Comparison of ENCODE assay signal across 14 cellular contexts in the genomic region with DNA sequence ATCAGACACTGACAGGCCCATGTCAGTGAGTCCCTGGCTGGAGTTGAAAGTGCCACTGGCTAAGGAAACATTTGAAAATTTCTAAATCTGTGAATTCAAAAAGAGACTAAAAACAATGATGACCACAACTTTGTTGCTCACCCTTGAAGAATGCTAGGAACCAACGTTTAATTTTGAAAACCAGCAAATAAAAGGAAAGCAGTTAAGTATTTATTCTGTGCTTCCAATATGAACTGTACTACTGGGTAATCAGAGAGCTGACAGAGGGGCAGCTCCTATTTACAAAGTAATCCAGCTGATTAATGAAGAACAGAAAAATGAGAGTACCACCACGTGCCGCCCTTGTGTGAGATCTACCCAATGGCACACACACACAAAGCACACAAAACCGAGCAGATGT. TPM values are rescaled to one million over a fixed set of nuclear protein-coding genes. Genes with fewer than 3 reads are reported as not detected.
A peak's percentile ranks its signal among the peaks of the same experiment; 100 is the strongest.
DNase-seq lines count a peak whose midpoint lies in the region; ATAC-seq, FAIRE-seq and TF ChIP-seq lines count a peak whose summit lies in the region.
"Had no signal": no experiment of that assay in that cellular context is flagged by ENCODE, and none has a peak within 500 bp of the region (broad histone marks: within the 10 kb centered on the region; RNA-seq: fewer than 3 reads in every experiment).

No MANE protein-coding gene starts in this region.

- no peaks in the 10 kb centered on the region for H3K36me3 ChIP-seq in GM23248 (ENCODE audit: low read depth)
- no peaks in the 10 kb centered on the region for H3K36me3 ChIP-seq in fibroblast of lung (ENCODE audit: control insufficient read depth, insufficient read depth, low read length)
- H3K36me3 ChIP-seq: left lung had no signal

- peak overlapping the region; percentile 58 for H3K9ac ChIP-seq in GM23248
- H3K9ac ChIP-seq in fibroblast of lung (ENCODE audit: insufficient read depth, low read length), result no peak overlapping the region

- no peaks in the 10 kb centered on the region for H3K9me3 Mint-ChIP-seq in activated T-cell treated with anti-CD3 and anti-CD28 coated beads, Interleukin-2, amount 50 U/mL, for 72 hours
- H3K9me3 Mint-ChIP-seq: activated naive CD8-positive, alpha-beta T cell treated with anti-CD3 and anti-CD28 coated beads, Interleukin-2, amount 10 ng/mL, durations not matched to agents 7 days and 5 days had no signal

- no peaks in the 10 kb centered on the region for H3K4me1 Mint-ChIP-seq in activated T-cell treated with anti-CD3 and anti-CD28 coated beads, Interleukin-2, amount 50 U/mL, for 72 hours (ENCODE audit: low read depth)

- H3K4me2 ChIP-seq in GM23248 (ENCODE audit: unreplicated experiment) (peak overlapping the region; percentile 70), fibroblast of lung (ENCODE audit: extremely low read depth, insufficient read depth, low read length) (peak overlapping the region; percentile 53)

- no peak overlapping the region for H3K4me3 Mint-ChIP-seq in activated T-cell treated with anti-CD3 and anti-CD28 coated beads, Interleukin-2, amount 50 U/mL, for 72 hours
- H3K4me3 Mint-ChIP-seq: activated naive CD8-positive, alpha-beta T cell treated with anti-CD3 and anti-CD28 coated beads, Interleukin-2, amount 10 ng/mL, durations not matched to agents 7 days and 5 days had no signal

- peaks cover 19% of the 10 kb centered on the region for H3K4me1 ChIP-seq in GM23248 (ENCODE audit: insufficient read depth)
- H3K4me1 ChIP-seq in fibroblast of lung (ENCODE audit: control insufficient read depth, extremely low read depth, insufficient read depth, low read length), result peaks cover 7% of the 10 kb centered on the region
- H3K4me1 ChIP-seq: left lung had no signal

- no peak overlapping the region for H3K27ac Mint-ChIP-seq in activated T-cell treated with anti-CD3 and anti-CD28 coated beads, Interleukin-2, amount 50 U/mL, for 72 hours
- H3K27ac Mint-ChIP-seq: activated naive CD8-positive, alpha-beta T cell treated with anti-CD3 and anti-CD28 coated beads, Interleukin-2, amount 10 ng/mL, durations not matched to agents 7 days and 5 days had no signal

- no peak for FAIRE-seq in RCC 7860 (lab: Jason Lieb, UNC)

- peaks cover 22% of the 10 kb centered on the region; the same call in 1 of the 2 replicates for H3F3A ChIP-seq in GM23248 (ENCODE audit: insufficient read depth)

- H3K9me3 ChIP-seq in GM23248 (ENCODE audit: low read depth) (no peaks in the 10 kb centered on the region), fibroblast of lung (ENCODE audit: control insufficient read depth, insufficient read depth, low read depth, low read length) (no peaks in the 10 kb centered on the region)
- H3K9me3 ChIP-seq: left lung had no signal

- H3K27ac ChIP-seq in GM23248 (peak overlapping the region; percentile 76), fibroblast of lung (ENCODE audit: insufficient read depth, low read length) (peak overlapping the region; percentile 55)
- H3K27ac ChIP-seq: dorsolateral prefrontal cortex, left lung had no signal

- H3K27me3 ChIP-seq in GM23248 (replicated peaks; ENCODE audit: insufficient read depth) (no peaks in the 10 kb centered on the region), fibroblast of lung (ENCODE audit: control insufficient read depth, insufficient read depth, low read length) (no peaks in the 10 kb centered on the region)
- H3K27me3 ChIP-seq: dorsolateral prefrontal cortex, left lung had no signal

- TF ChIP-seq CTCF in fibroblast of lung (conservative IDR thresholded peaks at IDR 0.05 in 1 of 2, IDR thresholded peaks at IDR 0.05 in 1 of 2; ENCODE audit: low read depth in 1 of 2, low read length in 2 of 2) (no peak), retinal pigment epithelial cell (conservative IDR thresholded peaks at IDR 0.05; ENCODE audit: low read depth, low read length) (no peak)

- 3% methylated on average over 4 of the region's 4 CpGs for WGBS in GM23248 (ENCODE audit: low coverage in 1 of 2, low lambda C conversion rate in 2 of 2, missing lambda C conversion rate in 2 of 2), 2 experiments

- ATAC-seq in activated T-cell treated with anti-CD3 and anti-CD28 coated beads, Interleukin-2, amount 50 U/mL, for 72 hours (replicated peaks in 1 of 2), result no peak
- ATAC-seq: left lung had no signal

- DNase-seq in GM23248, result peak; percentile 75
- DNase-seq in RCC 7860 (ENCODE audit: low spot score), result peak; percentile 10
- peak; percentile 65 to 79 for DNase-seq in fibroblast of lung (ENCODE audit: low read depth in 2 of 2)
- peak; percentile 17 for DNase-seq in retinal pigment epithelial cell (ENCODE audit: low read depth)
- DNase-seq in iPS-NIHi11 (ENCODE audit: low spot score), result no peak
- DNase-seq in DMS53 treated with DMSO at 0.1 percent for 48 hours (lab: John Stamatoyannopoulos, UW; ENCODE audit: unreplicated experiment), result no peak
- no peak for DNase-seq in activated T-cell treated with anti-CD3 and anti-CD28 coated beads, Interleukin-2, amount 50 U/mL, for 72 hours
- DNase-seq in retina, result no peak
- DNase-seq: activated CD4-positive, CD25-positive, alpha-beta regulatory T cell; activated naive CD8-positive, alpha-beta T cell treated with anti-CD3 and anti-CD28 coated beads, Interleukin-2, amount 10 ng/mL, durations not matched to agents 7 days and 5 days; dorsolateral prefrontal cortex; left lung; NCI-H2081; stimulated activated CD4-positive, alpha-beta T cell treated with anti-CD3 and anti-CD28 coated beads, Interleukin-15, amount 100 ng/mL, for 24 hours had no signal

- H3K9me2 ChIP-seq in GM23248 (ENCODE audit: insufficient read depth), result no peaks in the 10 kb centered on the region

- no peaks in the 10 kb centered on the region for H3K79me2 ChIP-seq in GM23248 (ENCODE audit: insufficient read depth)
- no peaks in the 10 kb centered on the region for H3K79me2 ChIP-seq in fibroblast of lung (ENCODE audit: control insufficient read depth, insufficient read depth, low read length)

- no peaks in the 10 kb centered on the region for H3K36me3 Mint-ChIP-seq in activated T-cell treated with anti-CD3 and anti-CD28 coated beads, Interleukin-2, amount 50 U/mL, for 72 hours (ENCODE audit: insufficient read depth in 2 of 2)
- H3K36me3 Mint-ChIP-seq: activated naive CD8-positive, alpha-beta T cell treated with anti-CD3 and anti-CD28 coated beads, Interleukin-2, amount 10 ng/mL, durations not matched to agents 7 days and 5 days had no signal

- H3K4me3 ChIP-seq in GM23248 (peak overlapping the region; percentile 38), fibroblast of lung (replicated peaks in 1 of 4; ENCODE audit: control extremely low read depth in 1 of 4, insufficient read depth in 1 of 4, low read depth in 3 of 4, low read length in 4 of 4) (no peak overlapping the region), retinal pigment epithelial cell (ENCODE audit: low read length) (no peak overlapping the region)
- H3K4me3 ChIP-seq: dorsolateral prefrontal cortex, left lung had no signal

- H4K20me1 ChIP-seq in GM23248 (ENCODE audit: insufficient read depth) (no peaks in the 10 kb centered on the region), fibroblast of lung (ENCODE audit: control insufficient read depth, extremely low read depth, insufficient read depth, low read length) (no peaks in the 10 kb centered on the region)

- no peaks in the 10 kb centered on the region for H3K27me3 Mint-ChIP-seq in activated T-cell treated with anti-CD3 and anti-CD28 coated beads, Interleukin-2, amount 50 U/mL, for 72 hours (ENCODE audit: low read depth)
- H3K27me3 Mint-ChIP-seq: activated naive CD8-positive, alpha-beta T cell treated with anti-CD3 and anti-CD28 coated beads, Interleukin-2, amount 10 ng/mL, durations not matched to agents 7 days and 5 days had no signal

- H2AFZ ChIP-seq in GM23248 (peak overlapping the region; percentile 67), fibroblast of lung (ENCODE audit: low read length) (peak overlapping the region; percentile 47)

- in situ Hi-C loops in GM23248 (cut with MboI), result no loop called here

RNA-seq across cellular contexts. Expression of a gene that starts 33.8 kb away (rescaled TPM):
- total RNA-seq in GM23248 (2014; rRNA removed; shearing (Covaris generic)), result 51.7 and 56.0 TPM in 2 replicates
- polyA plus RNA-seq in GM23248 (2016; fragmentation: Nextera tagmentation; extraction: Ambion mirVana) (487 TPM in 2 replicates), fibroblast of lung (88.4 and 96.1 TPM in 2 replicates)
- total RNA-seq in fibroblast of lung, result 48.5 and 76.8 TPM in 2 replicates
- polyA plus RNA-seq in fibroblast of lung (2012), result 157 and 169 TPM in 2 replicates
- polyA minus RNA-seq in fibroblast of lung (ENCODE audit: low replicate concordance), result 5.7 and 8.3 TPM in 2 replicates
- 100 to 1,000 TPM; 255 to 274 TPM for total RNA-seq in activated T-cell treated with anti-CD3 and anti-CD28 coated beads, Interleukin-2, amount 50 U/mL, for 72 hours

RNA-seq across cellular contexts. Expression of a gene that starts 44.7 kb away (rescaled TPM):
- total RNA-seq in GM23248 (2014; rRNA removed; shearing (Covaris generic)), result 23.0 and 28.5 TPM in 2 replicates
- 10.6 and 11.8 TPM in 2 replicates for polyA plus RNA-seq in GM23248 (2016; fragmentation: Nextera tagmentation; extraction: Ambion mirVana)
- total RNA-seq in fibroblast of lung, result 11.0 and 16.2 TPM in 2 replicates
- 17.6 and 32.0 TPM in 2 replicates for polyA plus RNA-seq in fibroblast of lung
- polyA plus RNA-seq in fibroblast of lung (2012), result 14.8 and 30.1 TPM in 2 replicates
- 22.5 and 36.8 TPM in 2 replicates for polyA minus RNA-seq in fibroblast of lung (ENCODE audit: low replicate concordance)
- total RNA-seq in activated T-cell treated with anti-CD3 and anti-CD28 coated beads, Interleukin-2, amount 50 U/mL, for 72 hours, result 1 to 10 TPM; 6.8 to 7.2 TPM

Comparison
In these comparisons a context has a peak if more than half of its experiments do, and no peak if none do; other contexts are left out.
1. DNase-seq: peak in GM23248 (single experiment), RCC 7860 (single experiment), fibroblast of lung (2 of 2) and retinal pigment epithelial cell (single experiment); none in iPS-NIHi11 (single experiment), DMS53 treated with DMSO at 0.1 percent for 48 hours (single experiment), activated T-cell treated with anti-CD3 and anti-CD28 coated beads, Interleukin-2, amount 50 U/mL, for 72 hours (0 of 2) and retina (single experiment).